34 cellular contexts compared by ENCODE assay signal in the genomic region with DNA sequence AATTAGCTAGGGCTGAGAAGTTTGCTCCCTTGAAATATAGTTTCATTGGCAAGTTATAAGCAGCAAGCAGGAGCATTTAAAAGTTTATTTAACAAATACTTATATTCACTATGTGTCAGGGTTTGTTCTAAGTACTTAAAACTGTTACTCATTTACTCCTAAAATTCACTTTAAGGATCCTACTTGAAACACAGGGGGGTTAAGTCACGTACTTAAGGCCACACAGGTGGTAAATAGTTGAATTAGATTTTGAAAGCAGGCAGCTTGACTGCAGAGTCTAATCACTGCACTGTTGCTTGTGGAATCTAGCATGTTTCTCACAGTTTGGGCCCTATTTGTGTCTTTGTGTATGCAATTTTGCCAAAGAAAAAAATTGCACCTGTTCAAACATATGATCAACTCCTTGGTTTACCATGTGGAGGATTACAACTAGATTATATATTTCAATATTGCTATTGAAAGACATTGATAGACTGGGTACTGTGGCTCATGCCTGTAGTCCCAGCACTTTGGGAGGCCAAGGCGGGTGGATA. TPM values are rescaled to one million over a fixed set of nuclear protein-coding genes. Genes with fewer than 3 reads are reported as not detected.
"Had no signal": no experiment of that assay in that cellular context is flagged by ENCODE, and none has a peak within 500 bp of the region (broad histone marks: within the 10 kb centered on the region; RNA-seq: fewer than 3 reads in every experiment).

No MANE protein-coding gene starts in this region.

- H3K4me2 ChIP-seq: KMS-11, PC-9 had no signal

- H3K27ac Mint-ChIP-seq: activated CD4-positive, alpha-beta T cell treated with anti-CD3 and anti-CD28 coated beads, Interleukin-2, amount 10 ng/mL, durations not matched to agents 24 days and 14 days; activated CD8-positive, alpha-beta T cell treated with anti-CD3 and anti-CD28 coated beads, Interleukin-2, amount 10 ng/mL, durations not matched to agents 7 days and 5 days; activated naive CD4-positive, alpha-beta T cell treated with anti-CD3 and anti-CD28 coated beads, Interleukin-2, amount 50 U/mL, for 24 hours; activated naive CD8-positive, alpha-beta T cell treated with anti-CD3 and anti-CD28 coated beads, Interleukin-2, amount 10 ng/mL, durations not matched to agents 7 days and 5 days; activated T-cell treated with anti-CD3 and anti-CD28 coated beads, Interleukin-2, amount 50 U/mL, for 24 hours; activated T-helper 2 cell treated with anti-CD3 and anti-CD28 coated beads, Interferon-gamma antibody, Interleukin-2, Interleukin-4, amounts not matched to agents 10 μg/mL and 5 μg/mL and 100 μg/mL, durations not matched to agents 14 hours and 24 hours and 36 hours had no signal

- ATAC-seq: activated CD8-positive, alpha-beta T cell treated with anti-CD3 and anti-CD28 coated beads, Interleukin-2, amount 10 ng/mL, durations not matched to agents 7 days and 5 days; body of pancreas; Right ventricle myocardium inferior; SK-N-SH treated with all-trans-retinoic acid at 6 μM for 48 hours had no signal

- DNase-seq: activated CD4-positive, alpha-beta T cell treated with anti-CD3 and anti-CD28 coated beads, Interleukin-2, amount 10 ng/mL, durations not matched to agents 24 days and 14 days; activated CD4-positive, alpha-beta T cell treated with anti-CD3 and anti-CD28 coated beads, Interleukin-2, amount 50 U/mL, for 4 hours; activated CD8-positive, alpha-beta T cell treated with anti-CD3 and anti-CD28 coated beads, Interleukin-2, amount 10 ng/mL, durations not matched to agents 7 days and 5 days; activated gamma-delta T cell; activated naive CD4-positive, alpha-beta T cell treated with Interleukin-2 at 50 U/mL for 16 hours; activated naive CD8-positive, alpha-beta T cell treated with anti-CD3 and anti-CD28 coated beads, Interleukin-2, amount 10 ng/mL, durations not matched to agents 7 days and 5 days; activated T-cell treated with anti-CD3 and anti-CD28 coated beads, Interleukin-2, amount 50 U/mL, for 24 hours; body of pancreas; MM.1S; MV-4-11; NCI-H1092; NCI-H1436 treated with DMSO at 0.1 percent for 48 hours; NCI-H187 treated with DMSO at 0.1 percent for 48 hours; NCI-H2081; NCI-H226; NCI-H446 treated with DMSO at 0.1 percent for 48 hours; NCI-H524; PC-9; SIG-M5; SW 1271; T-helper 1 cell; T-helper 2 cell; T-helper 9 cell; WERI-Rb-1 had no signal

- H2AFZ ChIP-seq: PC-9 had no signal

- H3K36me3 Mint-ChIP-seq: activated naive CD4-positive, alpha-beta T cell treated with anti-CD3 and anti-CD28 coated beads, Interleukin-2, amount 50 U/mL, for 24 hours; activated naive CD8-positive, alpha-beta T cell treated with anti-CD3 and anti-CD28 coated beads, Interleukin-2, amount 10 ng/mL, durations not matched to agents 7 days and 5 days had no signal

- H3K4me3 Mint-ChIP-seq: activated CD4-positive, alpha-beta T cell treated with anti-CD3 and anti-CD28 coated beads, Interleukin-2, amount 10 ng/mL, durations not matched to agents 24 days and 14 days; activated CD8-positive, alpha-beta T cell treated with anti-CD3 and anti-CD28 coated beads, Interleukin-2, amount 10 ng/mL, durations not matched to agents 7 days and 5 days; activated naive CD4-positive, alpha-beta T cell treated with anti-CD3 and anti-CD28 coated beads, Interleukin-2, amount 50 U/mL, for 24 hours; activated naive CD8-positive, alpha-beta T cell treated with anti-CD3 and anti-CD28 coated beads, Interleukin-2, amount 10 ng/mL, durations not matched to agents 7 days and 5 days; activated T-cell treated with anti-CD3 and anti-CD28 coated beads, Interleukin-2, amount 50 U/mL, for 24 hours had no signal

- H3K4me1 Mint-ChIP-seq: activated CD4-positive, alpha-beta T cell treated with anti-CD3 and anti-CD28 coated beads, Interleukin-2, amount 10 ng/mL, durations not matched to agents 24 days and 14 days; activated naive CD4-positive, alpha-beta T cell treated with anti-CD3 and anti-CD28 coated beads, Interleukin-2, amount 50 U/mL, for 24 hours; activated naive CD8-positive, alpha-beta T cell treated with anti-CD3 and anti-CD28 coated beads, Interleukin-2, amount 10 ng/mL, durations not matched to agents 7 days and 5 days had no signal

- H3K4me3 ChIP-seq: body of pancreas, breast epithelium, PC-9 had no signal

- H3K36me3 ChIP-seq: breast epithelium, WERI-Rb-1 had no signal

- H3K4me1 ChIP-seq: breast epithelium had no signal

- H3K27ac ChIP-seq: breast epithelium, KMS-11, PC-9, RWPE1, WERI-Rb-1 had no signal

- H3K9me3 ChIP-seq: body of pancreas, breast epithelium had no signal

- H3K9me3 Mint-ChIP-seq: activated CD4-positive, alpha-beta T cell treated with anti-CD3 and anti-CD28 coated beads, Interleukin-2, amount 10 ng/mL, durations not matched to agents 24 days and 14 days; activated naive CD4-positive, alpha-beta T cell treated with anti-CD3 and anti-CD28 coated beads, Interleukin-2, amount 50 U/mL, for 24 hours; activated naive CD8-positive, alpha-beta T cell treated with anti-CD3 and anti-CD28 coated beads, Interleukin-2, amount 10 ng/mL, durations not matched to agents 7 days and 5 days; activated T-cell treated with anti-CD3 and anti-CD28 coated beads, Interleukin-2, amount 50 U/mL, for 24 hours; activated T-helper 2 cell treated with anti-CD3 and anti-CD28 coated beads, Interferon-gamma antibody, Interleukin-2, Interleukin-4, amounts not matched to agents 10 μg/mL and 5 μg/mL and 100 μg/mL, durations not matched to agents 14 hours and 24 hours and 36 hours had no signal

- FAIRE-seq: astrocyte, RCC 7860 had no signal

- H3K27me3 ChIP-seq: body of pancreas, breast epithelium had no signal

RNA-seq across cellular contexts. Expression of a gene that starts 7.6 kb away (rescaled TPM):
- total RNA-seq: activated CD8-positive, alpha-beta T cell treated with anti-CD3 and anti-CD28 coated beads, Interleukin-2, amount 10 ng/mL, durations not matched to agents 7 days and 5 days; activated naive CD8-positive, alpha-beta T cell treated with anti-CD3 and anti-CD28 coated beads, Interleukin-2, amount 10 ng/mL, durations not matched to agents 7 days and 5 days; OCI-LY7 had no signal
